In genomic region chr11:119106564-119107537, GRCh38 we compare ENCODE assay signal across 1 cellular context.
TF ChIP-seq lines count a peak whose summit lies in the region.

C2CD2L (plus strand) TSS chr11:119107344; CDS start chr11:119107742, 398 bp downstream.

TF ChIP-seq in SK-N-SH, 30 proteins besides CTCF, POLR2A, EP300 and RAD21 (continued from another document):
- TF ChIP-seq GABPA (IDR thresholded peaks at IDR 0.05; ENCODE audit: low read depth) (0 out of 2 replicates have a peak, but pooled peaks have one; percentile 39), SMC3 (IDR thresholded peaks at IDR 0.05; ENCODE audit: low read depth, low read length) (no peak), MEF2A (IDR thresholded peaks at IDR 0.05; ENCODE audit: borderline replicate concordance, low read depth) (no peak), YY1 (IDR thresholded peaks at IDR 0.05; ENCODE audit: low read depth) (0 out of 2 replicates have a peak, but pooled peaks have one; percentile 16), SIN3A (IDR thresholded peaks at IDR 0.05; ENCODE audit: borderline replicate concordance, low read depth, low read length) (peak; percentile 71; the same call in 1 of the 2 replicates), GATA2 (CRISPR knock-in tag; IDR thresholded peaks at IDR 0.05) (0 out of 2 replicates have a peak, but pooled peaks have one; percentile 1), RFX5 (IDR thresholded peaks at IDR 0.05; ENCODE audit: low read length) (no peak), NRF1 (IDR thresholded peaks at IDR 0.05; ENCODE audit: low read depth, low read length) (peak; percentile 55; the same call in 1 of the 2 replicates), FOXJ3 (CRISPR knock-in tag; IDR thresholded peaks at IDR 0.05) (no peak), FOXM1 (IDR thresholded peaks at IDR 0.05; ENCODE audit: low read depth) (no peak), IRF3 (IDR thresholded peaks at IDR 0.05; ENCODE audit: low read depth, low read length) (no peak), USF1 (IDR thresholded peaks at IDR 0.05; ENCODE audit: borderline replicate concordance, low read depth) (no peak), NFIC (IDR thresholded peaks at IDR 0.05; ENCODE audit: borderline replicate concordance) (no peak; the same call in 1 of the 2 replicates), FOSL2 (IDR thresholded peaks at IDR 0.05; ENCODE audit: borderline replicate concordance, low read depth) (no peak), MXI1 (IDR thresholded peaks at IDR 0.05; ENCODE audit: low read depth, low read length) (peak; percentile 71; the same call in 1 of the 2 replicates), CHD2 (IDR thresholded peaks at IDR 0.05; ENCODE audit: low read length, partially characterized antibody) (peak; percentile 23), JUND (IDR thresholded peaks at IDR 0.05) (no peak)
- TF ChIP-seq, protein P1, sequence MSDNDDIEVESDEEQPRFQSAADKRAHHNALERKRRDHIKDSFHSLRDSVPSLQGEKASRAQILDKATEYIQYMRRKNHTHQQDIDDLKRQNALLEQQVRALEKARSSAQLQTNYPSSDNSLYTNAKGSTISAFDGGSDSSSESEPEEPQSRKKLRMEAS (IDR thresholded peaks at IDR 0.05; ENCODE audit: low read depth) = peak; percentile 73
